Comparison of ENCODE assay signal across 1 cellular context in genomic region chr5:80960531-80961375, GRCh38.
TF ChIP-seq lines count a peak whose summit lies in the region.

No MANE protein-coding gene starts in this region.

TF ChIP-seq in HEK293, 187 proteins besides CTCF, POLR2A, EP300 and RAD21 (continued from another document):
- peak; percentile 56; the same call in 1 of the 2 replicates for TF ChIP-seq MEIS1 (CRISPR knock-in tag; IDR thresholded peaks at IDR 0.05; ENCODE audit: borderline replicate concordance)
- peak; percentile 21; the same call in 1 of the 2 replicates for TF ChIP-seq EGR2 (tag by site-specific recombination; IDR thresholded peaks at IDR 0.05; ENCODE audit: low read depth)
- TF ChIP-seq ZFP41 (tag by site-specific recombination; IDR thresholded peaks at IDR 0.05; ENCODE audit: borderline replicate concordance) = no peak
- peak; percentile 26; the same call in 1 of the 2 replicates for TF ChIP-seq BCL11B (tag by site-specific recombination; IDR thresholded peaks at IDR 0.05; ENCODE audit: low read depth)
- peak; percentile 77 for TF ChIP-seq ZNF423 (tag by site-specific recombination; IDR thresholded peaks at IDR 0.05)
- peak; percentile 69; the same call in 1 of the 2 replicates for TF ChIP-seq ZNF449 (tag by site-specific recombination; IDR thresholded peaks at IDR 0.05)
- peak; percentile 62 for TF ChIP-seq PATZ1 (tag by site-specific recombination; IDR thresholded peaks at IDR 0.05)
- TF ChIP-seq ZFP37 (tag by site-specific recombination; IDR thresholded peaks at IDR 0.05) = 0 out of 2 replicates have a peak, but pooled peaks have one; percentile 62
- TF ChIP-seq ZNF394 (tag by site-specific recombination; IDR thresholded peaks at IDR 0.05; ENCODE audit: borderline replicate concordance) = peak; percentile 43; the same call in 1 of the 2 replicates
- peak; percentile 70; the same call in 1 of the 2 replicates for TF ChIP-seq ZBTB48 (tag by site-specific recombination; IDR thresholded peaks at IDR 0.05)
- TF ChIP-seq, protein P1, sequence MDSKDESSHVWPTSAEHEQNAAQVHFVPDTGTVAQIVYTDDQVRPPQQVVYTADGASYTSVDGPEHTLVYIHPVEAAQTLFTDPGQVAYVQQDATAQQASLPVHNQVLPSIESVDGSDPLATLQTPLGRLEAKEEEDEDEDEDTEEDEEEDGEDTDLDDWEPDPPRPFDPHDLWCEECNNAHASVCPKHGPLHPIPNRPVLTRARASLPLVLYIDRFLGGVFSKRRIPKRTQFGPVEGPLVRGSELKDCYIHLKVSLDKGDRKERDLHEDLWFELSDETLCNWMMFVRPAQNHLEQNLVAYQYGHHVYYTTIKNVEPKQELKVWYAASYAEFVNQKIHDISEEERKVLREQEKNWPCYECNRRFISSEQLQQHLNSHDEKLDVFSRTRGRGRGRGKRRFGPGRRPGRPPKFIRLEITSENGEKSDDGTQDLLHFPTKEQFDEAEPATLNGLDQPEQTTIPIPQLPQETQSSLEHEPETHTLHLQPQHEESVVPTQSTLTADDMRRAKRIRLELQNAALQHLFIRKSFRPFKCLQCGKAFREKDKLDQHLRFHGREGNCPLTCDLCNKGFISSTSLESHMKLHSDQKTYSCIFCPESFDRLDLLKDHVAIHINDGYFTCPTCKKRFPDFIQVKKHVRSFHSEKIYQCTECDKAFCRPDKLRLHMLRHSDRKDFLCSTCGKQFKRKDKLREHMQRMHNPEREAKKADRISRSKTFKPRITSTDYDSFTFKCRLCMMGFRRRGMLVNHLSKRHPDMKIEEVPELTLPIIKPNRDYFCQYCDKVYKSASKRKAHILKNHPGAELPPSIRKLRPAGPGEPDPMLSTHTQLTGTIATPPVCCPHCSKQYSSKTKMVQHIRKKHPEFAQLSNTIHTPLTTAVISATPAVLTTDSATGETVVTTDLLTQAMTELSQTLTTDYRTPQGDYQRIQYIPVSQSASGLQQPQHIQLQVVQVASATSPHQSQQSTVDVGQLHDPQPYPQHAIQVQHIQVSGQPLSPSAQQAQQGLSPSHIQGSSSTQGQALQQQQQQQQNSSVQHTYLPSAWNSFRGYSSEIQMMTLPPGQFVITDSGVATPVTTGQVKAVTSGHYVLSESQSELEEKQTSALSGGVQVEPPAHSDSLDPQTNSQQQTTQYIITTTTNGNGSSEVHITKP (tag by site-specific recombination; IDR thresholded peaks at IDR 0.05) = peak; percentile 84
- TF ChIP-seq SP7 (tag by site-specific recombination; IDR thresholded peaks at IDR 0.05) = peak; percentile 32; the same call in 1 of the 2 replicates
- TF ChIP-seq ZNF24 (tag by site-specific recombination; IDR thresholded peaks at IDR 0.05) = 0 out of 2 replicates have a peak, but pooled peaks have one; percentile 7
- no peak for TF ChIP-seq REPIN1 (tag by site-specific recombination; IDR thresholded peaks at IDR 0.05; ENCODE audit: low read depth)
- TF ChIP-seq ZNF501 (tag by site-specific recombination; IDR thresholded peaks at IDR 0.05) = peak; percentile 79
- peak; percentile 91 for TF ChIP-seq IKZF3 (tag by site-specific recombination; IDR thresholded peaks at IDR 0.05)
- TF ChIP-seq SCRT2 (tag by site-specific recombination; IDR thresholded peaks at IDR 0.05) = peak; percentile 96
- peak; percentile 56 for TF ChIP-seq ZIC2 (tag by site-specific recombination; IDR thresholded peaks at IDR 0.05)
- peak; percentile 97 for TF ChIP-seq ZBTB8A (tag by site-specific recombination; IDR thresholded peaks at IDR 0.05)
- 0 out of 2 replicates have a peak, but pooled peaks have one; percentile 8 for TF ChIP-seq ZFP69B (tag by site-specific recombination; IDR thresholded peaks at IDR 0.05)
- no peak for TF ChIP-seq SETDB1 (IDR thresholded peaks at IDR 0.05; ENCODE audit: insufficient read length, low read length)
- TF ChIP-seq, protein P2, sequence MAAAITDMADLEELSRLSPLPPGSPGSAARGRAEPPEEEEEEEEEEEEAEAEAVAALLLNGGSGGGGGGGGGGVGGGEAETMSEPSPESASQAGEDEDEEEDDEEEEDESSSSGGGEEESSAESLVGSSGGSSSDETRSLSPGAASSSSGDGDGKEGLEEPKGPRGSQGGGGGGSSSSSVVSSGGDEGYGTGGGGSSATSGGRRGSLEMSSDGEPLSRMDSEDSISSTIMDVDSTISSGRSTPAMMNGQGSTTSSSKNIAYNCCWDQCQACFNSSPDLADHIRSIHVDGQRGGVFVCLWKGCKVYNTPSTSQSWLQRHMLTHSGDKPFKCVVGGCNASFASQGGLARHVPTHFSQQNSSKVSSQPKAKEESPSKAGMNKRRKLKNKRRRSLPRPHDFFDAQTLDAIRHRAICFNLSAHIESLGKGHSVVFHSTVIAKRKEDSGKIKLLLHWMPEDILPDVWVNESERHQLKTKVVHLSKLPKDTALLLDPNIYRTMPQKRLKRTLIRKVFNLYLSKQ (tag by site-specific recombination; IDR thresholded peaks at IDR 0.05; ENCODE audit: borderline replicate concordance) = no peak
- peak; percentile 73 for TF ChIP-seq ZNF366 (tag by site-specific recombination; conservative IDR thresholded peaks at IDR 0.05)
- TF ChIP-seq ZFP3 (tag by site-specific recombination; IDR thresholded peaks at IDR 0.05; ENCODE audit: low read depth) = no peak
- peak; percentile 45; the same call in 1 of the 2 replicates for TF ChIP-seq ZNF341 (tag by site-specific recombination; IDR thresholded peaks at IDR 0.05; ENCODE audit: low read depth)
- no peak for TF ChIP-seq ZNF202 (tag by site-specific recombination; IDR thresholded peaks at IDR 0.05; ENCODE audit: borderline replicate concordance)
- peak; percentile 32; the same call in 1 of the 2 replicates for TF ChIP-seq PBX3 (CRISPR knock-in tag; IDR thresholded peaks at IDR 0.05)
- no peak for TF ChIP-seq ZNF266 (tag by site-specific recombination; IDR thresholded peaks at IDR 0.05; ENCODE audit: low read depth)
- no peak for TF ChIP-seq ZNF670 (tag by site-specific recombination; IDR thresholded peaks at IDR 0.05; ENCODE audit: low read depth)
- TF ChIP-seq ZNF121 (tag by site-specific recombination; IDR thresholded peaks at IDR 0.05) = no peak
- TF ChIP-seq, protein P3, sequence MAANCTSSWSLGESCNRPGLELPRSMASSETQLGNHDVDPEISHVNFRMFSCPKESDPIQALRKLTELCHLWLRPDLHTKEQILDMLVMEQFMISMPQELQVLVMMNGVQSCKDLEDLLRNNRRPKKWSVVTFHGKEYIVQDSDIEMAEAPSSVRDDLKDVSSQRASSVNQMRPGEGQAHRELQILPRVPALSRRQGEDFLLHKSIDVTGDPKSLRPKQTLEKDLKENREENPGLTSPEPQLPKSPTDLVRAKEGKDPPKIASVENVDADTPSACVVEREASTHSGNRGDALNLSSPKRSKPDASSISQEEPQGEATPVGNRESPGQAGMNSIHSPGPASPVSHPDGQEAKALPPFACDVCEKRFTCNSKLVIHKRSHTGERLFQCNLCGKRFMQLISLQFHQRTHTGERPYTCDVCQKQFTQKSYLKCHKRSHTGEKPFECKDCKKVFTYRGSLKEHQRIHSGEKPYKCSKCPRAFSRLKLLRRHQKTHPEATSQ (tag by site-specific recombination; IDR thresholded peaks at IDR 0.05) = no peak
- peak; percentile 57 for TF ChIP-seq FEZF1 (tag by site-specific recombination; IDR thresholded peaks at IDR 0.05)
- peak; percentile 90 for TF ChIP-seq ZNF600 (tag by site-specific recombination; IDR thresholded peaks at IDR 0.05)
- no peak for TF ChIP-seq ZNF768 (tag by site-specific recombination; IDR thresholded peaks at IDR 0.05)
- TF ChIP-seq ZXDB (tag by site-specific recombination; IDR thresholded peaks at IDR 0.05) = no peak
- TF ChIP-seq ZNF335 (tag by site-specific recombination; conservative IDR thresholded peaks at IDR 0.05) = peak; percentile 75
- TF ChIP-seq ZEB2 (tag by site-specific recombination; IDR thresholded peaks at IDR 0.05) = peak; percentile 67; the same call in 1 of the 2 replicates
- peak; percentile 74 for TF ChIP-seq GLIS1 (tag by site-specific recombination; IDR thresholded peaks at IDR 0.05)
- no peak for TF ChIP-seq ZNF248 (tag by site-specific recombination; IDR thresholded peaks at IDR 0.05)
- 0 out of 2 replicates have a peak, but pooled peaks have one; percentile 43 for TF ChIP-seq ZNF324 (tag by site-specific recombination; IDR thresholded peaks at IDR 0.05)
TF ChIP-seq in HEK293: peak in this region for 42.
